In the genomic region with DNA sequence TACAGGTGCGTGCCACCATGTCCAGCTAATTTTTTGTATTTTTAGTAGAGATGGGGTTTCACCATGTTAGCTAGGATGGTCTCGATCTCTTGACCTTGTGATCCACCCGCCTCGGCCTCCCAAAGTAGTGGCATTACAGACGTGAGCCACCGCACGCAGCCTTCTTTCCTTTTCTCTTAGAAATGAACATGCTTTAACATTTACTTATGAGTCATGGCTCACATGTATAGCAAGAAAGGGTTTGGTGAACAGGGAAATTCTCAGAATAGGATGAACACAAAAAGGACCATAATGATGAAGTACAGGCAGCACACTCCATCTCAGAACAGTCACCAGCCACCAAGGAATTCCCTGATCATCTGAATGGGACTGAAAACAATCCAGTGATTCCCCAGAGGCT, we compare ENCODE assay signal across 1 cellular context.
TF ChIP-seq lines count a peak whose summit lies in the region.

No MANE protein-coding gene starts in this region.

TF ChIP-seq in IMR-90, 13 proteins besides CTCF, POLR2A, EP300 and RAD21:
- TF ChIP-seq MXI1 (IDR thresholded peaks at IDR 0.05; ENCODE audit: borderline replicate concordance, low read depth, low read length): no peak
- TF ChIP-seq FOS (IDR thresholded peaks at IDR 0.05; ENCODE audit: low read depth, low read length): no peak
- TF ChIP-seq MAZ (IDR thresholded peaks at IDR 0.05; ENCODE audit: borderline replicate concordance, low read depth, low read length): no peak
- TF ChIP-seq, protein P1, sequence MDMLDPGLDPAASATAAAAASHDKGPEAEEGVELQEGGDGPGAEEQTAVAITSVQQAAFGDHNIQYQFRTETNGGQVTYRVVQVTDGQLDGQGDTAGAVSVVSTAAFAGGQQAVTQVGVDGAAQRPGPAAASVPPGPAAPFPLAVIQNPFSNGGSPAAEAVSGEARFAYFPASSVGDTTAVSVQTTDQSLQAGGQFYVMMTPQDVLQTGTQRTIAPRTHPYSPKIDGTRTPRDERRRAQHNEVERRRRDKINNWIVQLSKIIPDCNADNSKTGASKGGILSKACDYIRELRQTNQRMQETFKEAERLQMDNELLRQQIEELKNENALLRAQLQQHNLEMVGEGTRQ (IDR thresholded peaks at IDR 0.05; ENCODE audit: low read depth, low read length): no peak
- no peak for TF ChIP-seq RCOR1 (IDR thresholded peaks at IDR 0.05; ENCODE audit: insufficient replicate concordance, low read length)
- TF ChIP-seq CEBPB (IDR thresholded peaks at IDR 0.05; ENCODE audit: low read depth, low read length): no peak
- TF ChIP-seq BHLHE40 (IDR thresholded peaks at IDR 0.05; ENCODE audit: low read depth, low read length): no peak
- no peak for TF ChIP-seq NFE2L2 (IDR thresholded peaks at IDR 0.05; ENCODE audit: low read depth, low read length)
- no peak for TF ChIP-seq CHD1 (IDR thresholded peaks at IDR 0.05; ENCODE audit: low read depth, low read length)
- no peak for TF ChIP-seq RFX5 (IDR thresholded peaks at IDR 0.05; ENCODE audit: low read depth, low read length)
- TF ChIP-seq MAFK (IDR thresholded peaks at IDR 0.05; ENCODE audit: low read depth, low read length): no peak
- no peak for TF ChIP-seq ELK1 (IDR thresholded peaks at IDR 0.05; ENCODE audit: borderline replicate concordance, low read depth, low read length)
- TF ChIP-seq SMC3 (IDR thresholded peaks at IDR 0.05; ENCODE audit: low read depth, low read length): no peak
